Comparison of ENCODE assay signal across 23 cellular contexts in the genomic region with DNA sequence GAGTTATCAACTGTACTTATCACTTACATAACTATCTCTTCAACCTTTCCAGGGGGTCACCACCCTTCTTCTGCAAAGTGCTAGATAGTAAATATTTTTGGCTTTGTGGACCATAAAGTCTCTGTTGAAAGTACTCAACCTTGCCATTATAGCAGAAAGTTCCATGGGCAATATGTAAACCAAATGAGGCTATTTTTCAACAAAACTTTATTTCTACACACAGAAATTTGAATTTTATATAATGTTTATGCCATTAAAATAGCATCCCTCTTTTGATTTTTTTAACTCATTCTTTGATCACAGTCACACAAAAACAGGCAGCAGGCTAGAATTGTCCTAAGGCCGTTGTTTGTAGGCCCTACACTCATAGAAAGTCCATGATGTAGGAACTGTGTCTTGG. TPM values are rescaled to one million over a fixed set of nuclear protein-coding genes. Genes with fewer than 3 reads are reported as not detected.
DNase-seq lines count a peak whose midpoint lies in the region; ATAC-seq, FAIRE-seq and TF ChIP-seq lines count a peak whose summit lies in the region.
"Had no signal": no experiment of that assay in that cellular context is flagged by ENCODE, and none has a peak within 500 bp of the region (broad histone marks: within the 10 kb centered on the region; RNA-seq: fewer than 3 reads in every experiment).

No MANE protein-coding gene starts in this region.

- 50% methylated on average over 1 of the region's 1 CpG for WGBS in K562 (ENCODE audit: insufficient coverage, low coverage, missing lambda C conversion rate)

- TF ChIP-seq EP300 in K562 (IDR thresholded peaks at IDR 0.05; ENCODE audit: low read length), result no peak

- peak overlapping the region; percentile 84; the same call in 1 of the 2 replicates for H3K27ac ChIP-seq in Panc1 (ENCODE audit: low read length)
- no peak overlapping the region for H3K27ac ChIP-seq in K562 (ENCODE audit: extremely low read depth, low read depth, low read length)
- H3K27ac ChIP-seq: BLaER1 had no signal

- CTCF ChIA-PET in Panc1 (lab: Charles Lee) (no interaction called here), K562 (lab: Yijun Ruan, JAX; ENCODE audit: low intra/inter-chr PET ratio) (no interaction called here)

- H3K4me1 ChIP-seq in Panc1 (ENCODE audit: control insufficient read depth, insufficient read depth, low read length), result peaks cover 2% of the 10 kb centered on the region; the same call in 1 of the 2 replicates
- H3K4me1 ChIP-seq in K562 (replicated peaks in 1 of 2; ENCODE audit: control insufficient read depth in 2 of 2, insufficient read depth in 2 of 2, low read length in 2 of 2), result peaks cover 0 to 10% of the 10 kb centered on the region in 2 experiments; a peak in 2 of 5 replicates
- H3K4me1 ChIP-seq: BE2C, BLaER1 had no signal

- ATAC-seq in Panc1, result no peak
- no peak for ATAC-seq in K562

- POLR2A ChIA-PET in Panc1 (lab: Charles Lee), result no interaction called here
- POLR2A ChIA-PET in K562 (lab: Yijun Ruan, JAX), result no interaction called here

- H4K20me1 ChIP-seq in K562 (replicated peaks; ENCODE audit: control insufficient read depth, insufficient read depth, low read length), result no peaks in the 10 kb centered on the region
- H4K20me1 ChIP-seq: BLaER1 had no signal

- TF ChIP-seq CTCF in Panc1 (IDR thresholded peaks at IDR 0.05) (no peak), K562 (IDR thresholded peaks at IDR 0.05 in 2 of 3, conservative IDR thresholded peaks at IDR 0.05 in 1 of 3; ENCODE audit: insufficient read depth in 2 of 3, low read depth in 1 of 3, low read length in 3 of 3) (no peak)

- FAIRE-seq in K562 (lab: Jason Lieb, UNC), result no peak
- FAIRE-seq: A204.1, GM12891 had no signal

- no peaks in the 10 kb centered on the region for H3K79me2 ChIP-seq in K562 (ENCODE audit: control insufficient read depth, insufficient read depth, low read length)

- no peak for DNase-seq in Panc1 (ENCODE audit: low read depth, low spot score)
- no peak for DNase-seq in K562 (ENCODE audit: extremely low read depth in 1 of 4, low spot score in 3 of 4)
- DNase-seq in retina, result no peak
- DNase-seq in activated gamma-delta T cell (lab: John Stamatoyannopoulos, UW), result no peak
- DNase-seq in foreskin melanocyte, result no peak
- DNase-seq: 8988T; ACHN; BE2C; C1 segment of cervical spinal cord; CD4-positive, alpha-beta memory T cell; CD4-positive, CD25-positive, alpha-beta regulatory T cell; CD8-positive, alpha-beta memory T cell; COR-L47; DMS 273 treated with DMSO at 0.1 percent for 48 hours; DMS153; DMS53; DMS79; DND-41; EL; GDM1 had no signal

- BruUV-seq in Panc1 (replicated peaks; lab: Mats Ljungman, UMichigan) (no TSS peak), K562 (replicated peaks; lab: Mats Ljungman, UMichigan) (no TSS peak)

- no peak overlapping the region for H3K4me2 ChIP-seq in K562 (ENCODE audit: insufficient read depth, low read length)
- H3K4me2 ChIP-seq: BLaER1 had no signal

- H3K27me3 ChIP-seq in Panc1 (ENCODE audit: control insufficient read depth, insufficient read depth, low read length) (no peaks in the 10 kb centered on the region), K562 (ENCODE audit: control insufficient read depth in 2 of 2, insufficient read depth in 2 of 2, low read length in 2 of 2) (no peaks in the 10 kb centered on the region)
- H3K27me3 ChIP-seq: BE2C, BLaER1 had no signal

- H3K4me3 ChIP-seq in Panc1 (ENCODE audit: low read depth in 2 of 2, low read length in 2 of 2) (no peak overlapping the region), K562 (no peak overlapping the region)
- H3K4me3 ChIP-seq: BLaER1 had no signal

- H3K9ac ChIP-seq in K562 (ENCODE audit: insufficient read depth in 1 of 2, low read depth in 2 of 2, low read length in 2 of 2), result no peak overlapping the region
- H3K9ac ChIP-seq: BLaER1 had no signal

- H3K9me3 ChIP-seq in Panc1 (ENCODE audit: control insufficient read depth, insufficient read depth, low read depth, low read length), result no peaks in the 10 kb centered on the region; the same call in 1 of the 2 replicates
- no peaks in the 10 kb centered on the region for H3K9me3 ChIP-seq in K562 (replicated peaks; ENCODE audit: control insufficient read depth, insufficient read depth, low read depth, low read length)
- H3K9me3 ChIP-seq: BE2C, BLaER1 had no signal

- H3K36me3 ChIP-seq in Panc1 (ENCODE audit: control insufficient read depth, insufficient read depth, low read length) (no peaks in the 10 kb centered on the region), K562 (ENCODE audit: control insufficient read depth, insufficient read depth, low read length) (no peaks in the 10 kb centered on the region)
- H3K36me3 ChIP-seq: BE2C, BLaER1 had no signal

- no peaks in the 10 kb centered on the region for H3K9me1 ChIP-seq in K562 (ENCODE audit: control insufficient read depth, insufficient read depth, low read length)

- no peak for TF ChIP-seq RAD21 in K562 (CRISPR knock-in tag; conservative IDR thresholded peaks at IDR 0.05 in 1 of 2, IDR thresholded peaks at IDR 0.05 in 1 of 2)

- in situ Hi-C loops in Panc1 (cut with HindIII; ENCODE audit: low pct_unique_long_range_greater_than_20kb, low sequenced_read_pairs) (no loop called here), K562 (cut with MboI) (no loop called here)

- H2AFZ ChIP-seq in K562 (ENCODE audit: low read depth, low read length), result no peak overlapping the region

- intact Hi-C loops in Panc1 (cut with micrococcal nuclease; ENCODE audit: unreplicated experiment), result no loop called here
- intact Hi-C loops in K562 (cut with micrococcal nuclease), result no loop called here

- no peak for TF ChIP-seq POLR2A in K562 (conservative IDR thresholded peaks at IDR 0.05)

TF ChIP-seq in K562, 482 proteins besides CTCF, POLR2A, EP300 and RAD21 (continues in another document):
- TF ChIP-seq, protein P1, sequence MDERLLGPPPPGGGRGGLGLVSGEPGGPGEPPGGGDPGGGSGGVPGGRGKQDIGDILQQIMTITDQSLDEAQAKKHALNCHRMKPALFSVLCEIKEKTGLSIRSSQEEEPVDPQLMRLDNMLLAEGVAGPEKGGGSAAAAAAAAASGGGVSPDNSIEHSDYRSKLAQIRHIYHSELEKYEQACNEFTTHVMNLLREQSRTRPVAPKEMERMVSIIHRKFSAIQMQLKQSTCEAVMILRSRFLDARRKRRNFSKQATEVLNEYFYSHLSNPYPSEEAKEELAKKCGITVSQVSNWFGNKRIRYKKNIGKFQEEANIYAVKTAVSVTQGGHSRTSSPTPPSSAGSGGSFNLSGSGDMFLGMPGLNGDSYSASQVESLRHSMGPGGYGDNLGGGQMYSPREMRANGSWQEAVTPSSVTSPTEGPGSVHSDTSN (CRISPR knock-in tag; IDR thresholded peaks at IDR 0.05; ENCODE audit: low read depth), result no peak
- TF ChIP-seq, protein P1 (tag; conservative IDR thresholded peaks at IDR 0.05; ENCODE audit: low read depth), result no peak

RNA-seq across cellular contexts. Expression of a gene that starts 59.6 kb away (rescaled TPM):
- 177 TPM for total RNA-seq in Panc1 (2021; ENCODE audit: unreplicated experiment)
- 108 TPM for polyA plus RNA-seq in Panc1 (2012; ENCODE audit: insufficient read length)
- 54.5 and 86.4 TPM in 2 replicates for total RNA-seq in K562 (2011; cell fraction: chromatin; rRNA removed; ENCODE audit: low replicate concordance)
- total RNA-seq in K562 (2011; cell fraction: nucleolus; rRNA removed), result 136 and 139 TPM in 2 replicates
- 92.4 and 113 TPM in 2 replicates for total RNA-seq in K562 (2011; cell fraction: nucleoplasm; rRNA removed)
- total RNA-seq in K562 (2014; rRNA removed), result 6.9 and 10.3 TPM in 2 replicates
- total RNA-seq in K562 (2014; rRNA removed; fragmentation: Illumina TruSeq; extraction: Trizol), result 7.4 and 8.0 TPM in 2 replicates
- 4.5 TPM in 2 replicates for total RNA-seq in K562 (2015; rRNA removed; fragmentation: Illumina TruSeq; extraction: Trizol)
- 23.9 and 25.2 TPM in 2 replicates for total RNA-seq in K562 (2021)
- polyA plus RNA-seq in K562 (2011; rRNA removed), result 11.7 and 19.1 TPM in 2 replicates
- polyA plus RNA-seq in K562 (2011; cell fraction: cytosol; rRNA removed), result 6.6 and 12.0 TPM in 2 replicates
- polyA plus RNA-seq in K562 (2011; cell fraction: nucleus; rRNA removed), result 52.6 and 53.4 TPM in 2 replicates
- 14.7 and 29.2 TPM in 2 replicates for polyA plus RNA-seq in K562 (2012)
- 11.1 and 12.6 TPM in 2 replicates for polyA plus RNA-seq in K562 (2014; fragmentation: Illumina TruSeq; extraction: Trizol)
- polyA plus RNA-seq in K562 (2014; fragmentation: Nextera tagmentation; extraction: Ambion mirVana), result 1 to 10 TPM; 3.2 to 3.7 TPM
- polyA plus RNA-seq in K562 (2014; rRNA removed), result 8.6 and 10.2 TPM in 2 replicates
- polyA minus RNA-seq in K562 (2011; rRNA and poly(A)+ RNA removed), result 33.0 and 43.0 TPM in 2 replicates
- polyA minus RNA-seq in K562 (2011; cell fraction: cytosol; rRNA and poly(A)+ RNA removed), result 10.3 and 16.2 TPM in 2 replicates
- polyA minus RNA-seq in K562 (2011; cell fraction: nucleus; rRNA and poly(A)+ RNA removed), result 87.2 and 133 TPM in 2 replicates
